ENCODE assay signal across 1 cellular context in the genomic region with DNA sequence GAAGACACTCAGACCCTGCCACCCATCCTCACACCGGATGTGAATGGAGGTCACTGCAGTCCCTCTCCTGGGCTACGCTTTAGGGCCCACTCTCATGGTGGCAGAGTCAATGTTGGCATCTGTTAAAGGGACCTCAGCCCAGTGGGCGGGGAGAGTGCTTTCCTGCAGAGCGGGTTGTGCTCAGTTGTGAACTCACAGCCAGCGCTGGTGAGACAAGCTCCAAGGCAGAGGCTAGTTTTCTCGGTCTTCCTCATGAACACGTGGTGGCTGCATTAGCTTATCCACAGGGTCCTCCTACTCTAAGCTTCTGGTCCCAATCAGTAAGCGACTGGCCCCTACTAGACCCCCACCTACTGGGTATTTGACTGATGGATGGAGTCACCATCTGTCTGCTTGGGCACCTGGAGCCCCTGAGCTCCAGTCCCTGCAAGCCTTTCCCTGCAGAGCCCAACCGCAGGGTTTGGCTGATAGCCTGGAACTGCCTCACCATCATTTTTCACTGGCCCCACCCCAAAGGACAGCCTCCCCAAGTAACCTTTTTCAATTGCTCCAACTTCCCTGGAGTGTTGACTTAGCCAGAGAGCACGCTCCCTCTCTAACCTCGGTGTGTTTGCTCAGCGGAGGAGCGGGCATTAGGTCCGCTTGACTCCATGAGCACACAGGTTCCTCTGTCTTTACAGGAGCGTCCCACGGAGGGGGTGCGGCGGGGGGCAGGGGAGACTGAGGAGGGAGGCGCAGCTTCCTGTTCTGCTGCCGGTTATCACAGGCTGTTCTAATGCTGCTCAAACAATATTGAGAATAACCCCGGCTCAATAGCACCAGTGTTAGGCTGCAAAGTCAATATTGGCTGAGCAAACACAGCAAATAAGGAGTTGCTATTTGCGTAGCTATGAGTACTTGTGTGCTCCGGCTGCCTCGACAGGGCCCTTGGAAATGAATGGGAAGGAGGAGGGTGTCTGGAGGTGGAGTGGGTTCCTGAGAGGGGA.
TF ChIP-seq lines count a peak whose summit lies in the region.

No MANE protein-coding gene starts in this region.

TF ChIP-seq in HepG2, 621 proteins besides CTCF, POLR2A, EP300 and RAD21 (continued from another document and continues in another):
- TF ChIP-seq, protein P1, sequence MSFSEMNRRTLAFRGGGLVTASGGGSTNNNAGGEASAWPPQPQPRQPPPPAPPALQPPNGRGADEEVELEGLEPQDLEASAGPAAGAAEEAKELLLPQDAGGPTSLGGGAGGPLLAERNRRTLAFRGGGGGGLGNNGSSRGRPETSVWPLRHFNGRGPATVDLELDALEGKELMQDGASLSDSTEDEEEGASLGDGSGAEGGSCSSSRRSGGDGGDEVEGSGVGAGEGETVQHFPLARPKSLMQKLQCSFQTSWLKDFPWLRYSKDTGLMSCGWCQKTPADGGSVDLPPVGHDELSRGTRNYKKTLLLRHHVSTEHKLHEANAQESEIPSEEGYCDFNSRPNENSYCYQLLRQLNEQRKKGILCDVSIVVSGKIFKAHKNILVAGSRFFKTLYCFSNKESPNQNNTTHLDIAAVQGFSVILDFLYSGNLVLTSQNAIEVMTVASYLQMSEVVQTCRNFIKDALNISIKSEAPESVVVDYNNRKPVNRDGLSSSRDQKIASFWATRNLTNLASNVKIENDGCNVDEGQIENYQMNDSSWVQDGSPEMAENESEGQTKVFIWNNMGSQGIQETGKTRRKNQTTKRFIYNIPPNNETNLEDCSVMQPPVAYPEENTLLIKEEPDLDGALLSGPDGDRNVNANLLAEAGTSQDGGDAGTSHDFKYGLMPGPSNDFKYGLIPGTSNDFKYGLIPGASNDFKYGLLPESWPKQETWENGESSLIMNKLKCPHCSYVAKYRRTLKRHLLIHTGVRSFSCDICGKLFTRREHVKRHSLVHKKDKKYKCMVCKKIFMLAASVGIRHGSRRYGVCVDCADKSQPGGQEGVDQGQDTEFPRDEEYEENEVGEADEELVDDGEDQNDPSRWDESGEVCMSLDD (CRISPR knock-in tag; IDR thresholded peaks at IDR 0.05; ENCODE audit: borderline replicate concordance) = peak; percentile 79
- TF ChIP-seq, protein P2, sequence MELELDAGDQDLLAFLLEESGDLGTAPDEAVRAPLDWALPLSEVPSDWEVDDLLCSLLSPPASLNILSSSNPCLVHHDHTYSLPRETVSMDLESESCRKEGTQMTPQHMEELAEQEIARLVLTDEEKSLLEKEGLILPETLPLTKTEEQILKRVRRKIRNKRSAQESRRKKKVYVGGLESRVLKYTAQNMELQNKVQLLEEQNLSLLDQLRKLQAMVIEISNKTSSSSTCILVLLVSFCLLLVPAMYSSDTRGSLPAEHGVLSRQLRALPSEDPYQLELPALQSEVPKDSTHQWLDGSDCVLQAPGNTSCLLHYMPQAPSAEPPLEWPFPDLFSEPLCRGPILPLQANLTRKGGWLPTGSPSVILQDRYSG (CRISPR knock-in tag; IDR thresholded peaks at IDR 0.05) = no peak; the same call in 1 of the 2 replicates
- 0 out of 2 replicates have a peak, but pooled peaks have one; percentile 50 for TF ChIP-seq MAF1 (CRISPR knock-in tag; IDR thresholded peaks at IDR 0.05; ENCODE audit: borderline replicate concordance)
- peak; percentile 93 for TF ChIP-seq PHF21A (CRISPR knock-in tag; IDR thresholded peaks at IDR 0.05)
- peak; percentile 91; the same call in 1 of the 2 replicates for TF ChIP-seq CBX5 (CRISPR knock-in tag; IDR thresholded peaks at IDR 0.05; ENCODE audit: borderline replicate concordance)
- peak; percentile 91 for TF ChIP-seq MIXL1 (CRISPR knock-in tag; IDR thresholded peaks at IDR 0.05)
- 0 out of 2 replicates have a peak, but pooled peaks have one; percentile 36 for TF ChIP-seq ZFYVE20 (CRISPR knock-in tag; IDR thresholded peaks at IDR 0.05; ENCODE audit: borderline replicate concordance, low read depth)
- no peak for TF ChIP-seq ZNF577 (CRISPR knock-in tag; IDR thresholded peaks at IDR 0.05; ENCODE audit: borderline replicate concordance, low read depth)
- no peak for TF ChIP-seq RFX5 (IDR thresholded peaks at IDR 0.05; ENCODE audit: low read depth, low read length)
- TF ChIP-seq ELF3 (CRISPR knock-in tag; IDR thresholded peaks at IDR 0.05) = peak; percentile 92
- peak; percentile 94 for TF ChIP-seq TBL1XR1 (IDR thresholded peaks at IDR 0.05; ENCODE audit: borderline replicate concordance, low read length, partially characterized antibody)
- peak; percentile 76 for TF ChIP-seq KDM1A (CRISPR knock-in tag; IDR thresholded peaks at IDR 0.05)
- peak; percentile 95 for TF ChIP-seq MEF2D (CRISPR knock-in tag; IDR thresholded peaks at IDR 0.05)
- TF ChIP-seq, protein P3, sequence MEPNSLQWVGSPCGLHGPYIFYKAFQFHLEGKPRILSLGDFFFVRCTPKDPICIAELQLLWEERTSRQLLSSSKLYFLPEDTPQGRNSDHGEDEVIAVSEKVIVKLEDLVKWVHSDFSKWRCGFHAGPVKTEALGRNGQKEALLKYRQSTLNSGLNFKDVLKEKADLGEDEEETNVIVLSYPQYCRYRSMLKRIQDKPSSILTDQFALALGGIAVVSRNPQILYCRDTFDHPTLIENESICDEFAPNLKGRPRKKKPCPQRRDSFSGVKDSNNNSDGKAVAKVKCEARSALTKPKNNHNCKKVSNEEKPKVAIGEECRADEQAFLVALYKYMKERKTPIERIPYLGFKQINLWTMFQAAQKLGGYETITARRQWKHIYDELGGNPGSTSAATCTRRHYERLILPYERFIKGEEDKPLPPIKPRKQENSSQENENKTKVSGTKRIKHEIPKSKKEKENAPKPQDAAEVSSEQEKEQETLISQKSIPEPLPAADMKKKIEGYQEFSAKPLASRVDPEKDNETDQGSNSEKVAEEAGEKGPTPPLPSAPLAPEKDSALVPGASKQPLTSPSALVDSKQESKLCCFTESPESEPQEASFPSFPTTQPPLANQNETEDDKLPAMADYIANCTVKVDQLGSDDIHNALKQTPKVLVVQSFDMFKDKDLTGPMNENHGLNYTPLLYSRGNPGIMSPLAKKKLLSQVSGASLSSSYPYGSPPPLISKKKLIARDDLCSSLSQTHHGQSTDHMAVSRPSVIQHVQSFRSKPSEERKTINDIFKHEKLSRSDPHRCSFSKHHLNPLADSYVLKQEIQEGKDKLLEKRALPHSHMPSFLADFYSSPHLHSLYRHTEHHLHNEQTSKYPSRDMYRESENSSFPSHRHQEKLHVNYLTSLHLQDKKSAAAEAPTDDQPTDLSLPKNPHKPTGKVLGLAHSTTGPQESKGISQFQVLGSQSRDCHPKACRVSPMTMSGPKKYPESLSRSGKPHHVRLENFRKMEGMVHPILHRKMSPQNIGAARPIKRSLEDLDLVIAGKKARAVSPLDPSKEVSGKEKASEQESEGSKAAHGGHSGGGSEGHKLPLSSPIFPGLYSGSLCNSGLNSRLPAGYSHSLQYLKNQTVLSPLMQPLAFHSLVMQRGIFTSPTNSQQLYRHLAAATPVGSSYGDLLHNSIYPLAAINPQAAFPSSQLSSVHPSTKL (CRISPR knock-in tag; IDR thresholded peaks at IDR 0.05) = peak; percentile 98
- no peak for TF ChIP-seq ZNF251 (CRISPR knock-in tag; IDR thresholded peaks at IDR 0.05)
- no peak for TF ChIP-seq NFE2L1 (CRISPR knock-in tag; IDR thresholded peaks at IDR 0.05; ENCODE audit: borderline replicate concordance)
- TF ChIP-seq, protein P4, sequence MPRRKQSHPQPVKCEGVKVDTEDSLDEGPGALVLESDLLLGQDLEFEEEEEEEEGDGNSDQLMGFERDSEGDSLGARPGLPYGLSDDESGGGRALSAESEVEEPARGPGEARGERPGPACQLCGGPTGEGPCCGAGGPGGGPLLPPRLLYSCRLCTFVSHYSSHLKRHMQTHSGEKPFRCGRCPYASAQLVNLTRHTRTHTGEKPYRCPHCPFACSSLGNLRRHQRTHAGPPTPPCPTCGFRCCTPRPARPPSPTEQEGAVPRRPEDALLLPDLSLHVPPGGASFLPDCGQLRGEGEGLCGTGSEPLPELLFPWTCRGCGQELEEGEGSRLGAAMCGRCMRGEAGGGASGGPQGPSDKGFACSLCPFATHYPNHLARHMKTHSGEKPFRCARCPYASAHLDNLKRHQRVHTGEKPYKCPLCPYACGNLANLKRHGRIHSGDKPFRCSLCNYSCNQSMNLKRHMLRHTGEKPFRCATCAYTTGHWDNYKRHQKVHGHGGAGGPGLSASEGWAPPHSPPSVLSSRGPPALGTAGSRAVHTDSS (CRISPR knock-in tag; conservative IDR thresholded peaks at IDR 0.05) = 0 out of 2 replicates have a peak, but pooled peaks have one; percentile 56
- no peak for TF ChIP-seq NPAS2 (CRISPR knock-in tag; IDR thresholded peaks at IDR 0.05; ENCODE audit: borderline replicate concordance)
- TF ChIP-seq, protein P5, sequence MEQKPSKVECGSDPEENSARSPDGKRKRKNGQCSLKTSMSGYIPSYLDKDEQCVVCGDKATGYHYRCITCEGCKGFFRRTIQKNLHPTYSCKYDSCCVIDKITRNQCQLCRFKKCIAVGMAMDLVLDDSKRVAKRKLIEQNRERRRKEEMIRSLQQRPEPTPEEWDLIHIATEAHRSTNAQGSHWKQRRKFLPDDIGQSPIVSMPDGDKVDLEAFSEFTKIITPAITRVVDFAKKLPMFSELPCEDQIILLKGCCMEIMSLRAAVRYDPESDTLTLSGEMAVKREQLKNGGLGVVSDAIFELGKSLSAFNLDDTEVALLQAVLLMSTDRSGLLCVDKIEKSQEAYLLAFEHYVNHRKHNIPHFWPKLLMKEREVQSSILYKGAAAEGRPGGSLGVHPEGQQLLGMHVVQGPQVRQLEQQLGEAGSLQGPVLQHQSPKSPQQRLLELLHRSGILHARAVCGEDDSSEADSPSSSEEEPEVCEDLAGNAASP (CRISPR knock-in tag; IDR thresholded peaks at IDR 0.05; ENCODE audit: borderline replicate concordance) = peak; percentile 87; the same call in 1 of the 2 replicates
- TF ChIP-seq ZBTB7A (CRISPR knock-in tag; IDR thresholded peaks at IDR 0.05) = no peak
- TF ChIP-seq, protein P6, sequence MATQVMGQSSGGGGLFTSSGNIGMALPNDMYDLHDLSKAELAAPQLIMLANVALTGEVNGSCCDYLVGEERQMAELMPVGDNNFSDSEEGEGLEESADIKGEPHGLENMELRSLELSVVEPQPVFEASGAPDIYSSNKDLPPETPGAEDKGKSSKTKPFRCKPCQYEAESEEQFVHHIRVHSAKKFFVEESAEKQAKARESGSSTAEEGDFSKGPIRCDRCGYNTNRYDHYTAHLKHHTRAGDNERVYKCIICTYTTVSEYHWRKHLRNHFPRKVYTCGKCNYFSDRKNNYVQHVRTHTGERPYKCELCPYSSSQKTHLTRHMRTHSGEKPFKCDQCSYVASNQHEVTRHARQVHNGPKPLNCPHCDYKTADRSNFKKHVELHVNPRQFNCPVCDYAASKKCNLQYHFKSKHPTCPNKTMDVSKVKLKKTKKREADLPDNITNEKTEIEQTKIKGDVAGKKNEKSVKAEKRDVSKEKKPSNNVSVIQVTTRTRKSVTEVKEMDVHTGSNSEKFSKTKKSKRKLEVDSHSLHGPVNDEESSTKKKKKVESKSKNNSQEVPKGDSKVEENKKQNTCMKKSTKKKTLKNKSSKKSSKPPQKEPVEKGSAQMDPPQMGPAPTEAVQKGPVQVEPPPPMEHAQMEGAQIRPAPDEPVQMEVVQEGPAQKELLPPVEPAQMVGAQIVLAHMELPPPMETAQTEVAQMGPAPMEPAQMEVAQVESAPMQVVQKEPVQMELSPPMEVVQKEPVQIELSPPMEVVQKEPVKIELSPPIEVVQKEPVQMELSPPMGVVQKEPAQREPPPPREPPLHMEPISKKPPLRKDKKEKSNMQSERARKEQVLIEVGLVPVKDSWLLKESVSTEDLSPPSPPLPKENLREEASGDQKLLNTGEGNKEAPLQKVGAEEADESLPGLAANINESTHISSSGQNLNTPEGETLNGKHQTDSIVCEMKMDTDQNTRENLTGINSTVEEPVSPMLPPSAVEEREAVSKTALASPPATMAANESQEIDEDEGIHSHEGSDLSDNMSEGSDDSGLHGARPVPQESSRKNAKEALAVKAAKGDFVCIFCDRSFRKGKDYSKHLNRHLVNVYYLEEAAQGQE (IDR thresholded peaks at IDR 0.05; ENCODE audit: borderline replicate concordance in 1 of 2, low read depth in 1 of 2, low read length in 2 of 2) = peak in 1 of 2 experiments; percentile 89; a peak in 2 of 4 replicates
- no peak; the same call in 1 of the 2 replicates for TF ChIP-seq ZNF562 (CRISPR knock-in tag; IDR thresholded peaks at IDR 0.05; ENCODE audit: borderline replicate concordance)
- TF ChIP-seq ZNF589 (CRISPR knock-in tag; conservative IDR thresholded peaks at IDR 0.05) = peak; percentile 84
- no peak; the same call in none of the 2 replicates for TF ChIP-seq POGZ (CRISPR knock-in tag; IDR thresholded peaks at IDR 0.05)
- TF ChIP-seq ZNF709 (CRISPR knock-in tag; IDR thresholded peaks at IDR 0.05) = no peak
- peak; percentile 30 for TF ChIP-seq ZNF883 (CRISPR knock-in tag; IDR thresholded peaks at IDR 0.05; ENCODE audit: not compliant biosample characterization)
- peak; percentile 95 for TF ChIP-seq ZNF772 (CRISPR knock-in tag; IDR thresholded peaks at IDR 0.05)
- TF ChIP-seq CC2D1A (CRISPR knock-in tag; IDR thresholded peaks at IDR 0.05) = no peak
- TF ChIP-seq ZFP36L1 (CRISPR knock-in tag; IDR thresholded peaks at IDR 0.05) = peak; percentile 32; the same call in 1 of the 2 replicates
- TF ChIP-seq HNRNPLL (IDR thresholded peaks at IDR 0.05; ENCODE audit: low read depth, low read length, poor library complexity, severe bottlenecking) = no peak
- no peak for TF ChIP-seq ZNF207 (IDR thresholded peaks at IDR 0.05; ENCODE audit: borderline replicate concordance)
- no peak; the same call in 1 of the 2 replicates for TF ChIP-seq CBX2 (IDR thresholded peaks at IDR 0.05; ENCODE audit: low read depth, low read length)
- TF ChIP-seq CBX2 (CRISPR knock-in tag; IDR thresholded peaks at IDR 0.05; ENCODE audit: low read depth) = peak; percentile 86; the same call in 1 of the 2 replicates
- TF ChIP-seq, protein P7, sequence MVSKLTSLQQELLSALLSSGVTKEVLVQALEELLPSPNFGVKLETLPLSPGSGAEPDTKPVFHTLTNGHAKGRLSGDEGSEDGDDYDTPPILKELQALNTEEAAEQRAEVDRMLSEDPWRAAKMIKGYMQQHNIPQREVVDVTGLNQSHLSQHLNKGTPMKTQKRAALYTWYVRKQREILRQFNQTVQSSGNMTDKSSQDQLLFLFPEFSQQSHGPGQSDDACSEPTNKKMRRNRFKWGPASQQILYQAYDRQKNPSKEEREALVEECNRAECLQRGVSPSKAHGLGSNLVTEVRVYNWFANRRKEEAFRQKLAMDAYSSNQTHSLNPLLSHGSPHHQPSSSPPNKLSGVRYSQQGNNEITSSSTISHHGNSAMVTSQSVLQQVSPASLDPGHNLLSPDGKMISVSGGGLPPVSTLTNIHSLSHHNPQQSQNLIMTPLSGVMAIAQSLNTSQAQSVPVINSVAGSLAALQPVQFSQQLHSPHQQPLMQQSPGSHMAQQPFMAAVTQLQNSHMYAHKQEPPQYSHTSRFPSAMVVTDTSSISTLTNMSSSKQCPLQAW (CRISPR knock-in tag; IDR thresholded peaks at IDR 0.05) = peak; percentile 87
- TF ChIP-seq ZBTB7B (CRISPR knock-in tag; IDR thresholded peaks at IDR 0.05) = peak; percentile 83; the same call in 1 of the 2 replicates
- 0 out of 2 replicates have a peak, but pooled peaks have one; percentile 9 for TF ChIP-seq NFYB (CRISPR knock-in tag; IDR thresholded peaks at IDR 0.05)
- peak; percentile 36; the same call in 1 of the 2 replicates for TF ChIP-seq ZNF607 (CRISPR knock-in tag; IDR thresholded peaks at IDR 0.05; ENCODE audit: borderline replicate concordance)
- no peak for TF ChIP-seq NONO (IDR thresholded peaks at IDR 0.05)
- peak; percentile 82 for TF ChIP-seq NONO (CRISPR knock-in tag; conservative IDR thresholded peaks at IDR 0.05)
